Comparison of ENCODE assay signal across 13 cellular contexts in the genomic region with DNA sequence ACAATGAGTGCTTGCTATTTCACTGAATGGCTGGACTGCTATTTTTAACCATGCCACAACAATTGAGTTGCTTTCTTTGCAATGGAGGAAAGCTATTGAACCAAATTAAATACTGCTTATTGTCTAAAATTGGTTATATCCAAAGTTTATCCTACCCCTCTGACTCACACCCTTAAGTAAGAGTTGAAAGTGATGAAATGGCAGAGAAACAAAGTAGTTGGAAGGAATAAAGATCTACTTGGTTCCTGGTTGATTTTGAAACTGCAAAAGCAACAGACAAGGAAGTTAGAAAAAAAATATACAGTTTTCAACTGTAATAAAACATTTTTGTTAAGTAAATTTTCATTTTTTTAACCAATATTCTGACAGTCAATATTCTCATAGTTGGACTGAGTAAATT. TPM values are rescaled to one million over a fixed set of nuclear protein-coding genes. Genes with fewer than 3 reads are reported as not detected.
DNase-seq lines count a peak whose midpoint lies in the region; TF ChIP-seq lines count a peak whose summit lies in the region.
"Had no signal": no experiment of that assay in that cellular context is flagged by ENCODE, and none has a peak within 500 bp of the region (broad histone marks: within the 10 kb centered on the region; RNA-seq: fewer than 3 reads in every experiment).

No MANE protein-coding gene starts in this region.

- peaks cover 85% of the 10 kb centered on the region for H3K4me1 Mint-ChIP-seq in activated naive CD4-positive, alpha-beta T cell treated with anti-CD3 and anti-CD28 coated beads, Interleukin-2, amount 50 U/mL, for 24 hours
- peaks cover 15% of the 10 kb centered on the region for H3K4me1 Mint-ChIP-seq in activated naive CD4-positive, alpha-beta T cell treated with anti-CD3 and anti-CD28 coated beads, Interleukin-2, amount 10 ng/mL, durations not matched to agents 7 days and 5 days
- H3K4me1 Mint-ChIP-seq: neural progenitor cell had no signal

- no peak for TF ChIP-seq CTCF in fibroblast of the aortic adventitia (IDR thresholded peaks at IDR 0.05; ENCODE audit: insufficient read depth, low read length)

- no peak overlapping the region for H3K4me3 ChIP-seq in fibroblast of the aortic adventitia (ENCODE audit: low read depth, low read length)
- H3K4me3 ChIP-seq: HAP-1, neural progenitor cell, thoracic aorta had no signal

- no peaks in the 10 kb centered on the region for H3K9me3 Mint-ChIP-seq in activated naive CD4-positive, alpha-beta T cell treated with anti-CD3 and anti-CD28 coated beads, Interleukin-2, amount 50 U/mL, for 24 hours
- no peaks in the 10 kb centered on the region for H3K9me3 Mint-ChIP-seq in activated naive CD4-positive, alpha-beta T cell treated with anti-CD3 and anti-CD28 coated beads, Interleukin-2, amount 10 ng/mL, durations not matched to agents 7 days and 5 days

- peak overlapping the region; percentile 39 for H3K4me3 Mint-ChIP-seq in activated naive CD4-positive, alpha-beta T cell treated with anti-CD3 and anti-CD28 coated beads, Interleukin-2, amount 50 U/mL, for 24 hours
- H3K4me3 Mint-ChIP-seq in activated naive CD4-positive, alpha-beta T cell treated with anti-CD3 and anti-CD28 coated beads, Interleukin-2, amount 10 ng/mL, durations not matched to agents 7 days and 5 days: no peak overlapping the region
- H3K4me3 Mint-ChIP-seq: neural progenitor cell had no signal

- peak overlapping the region; percentile 76 for H3K27ac Mint-ChIP-seq in activated naive CD4-positive, alpha-beta T cell treated with anti-CD3 and anti-CD28 coated beads, Interleukin-2, amount 50 U/mL, for 24 hours
- no peak overlapping the region for H3K27ac Mint-ChIP-seq in activated naive CD4-positive, alpha-beta T cell treated with anti-CD3 and anti-CD28 coated beads, Interleukin-2, amount 10 ng/mL, durations not matched to agents 7 days and 5 days
- H3K27ac Mint-ChIP-seq: neural progenitor cell had no signal

- H3K27me3 Mint-ChIP-seq in activated naive CD4-positive, alpha-beta T cell treated with anti-CD3 and anti-CD28 coated beads, Interleukin-2, amount 50 U/mL, for 24 hours: no peaks in the 10 kb centered on the region
- H3K27me3 Mint-ChIP-seq in activated naive CD4-positive, alpha-beta T cell treated with anti-CD3 and anti-CD28 coated beads, Interleukin-2, amount 10 ng/mL, durations not matched to agents 7 days and 5 days: no peaks in the 10 kb centered on the region

- no peak for DNase-seq in activated naive CD4-positive, alpha-beta T cell treated with anti-CD3 and anti-CD28 coated beads, Interleukin-2, amount 10 ng/mL, durations not matched to agents 7 days and 5 days
- peak; percentile 81 for DNase-seq in SIG-M5 treated with dmso at 0.1 percent for 504 hours (lab: John Stamatoyannopoulos, UW; ENCODE audit: unreplicated experiment)
- DNase-seq in fibroblast of the aortic adventitia (ENCODE audit: low read depth): peak; percentile 93
- DNase-seq in stromal cell of bone marrow (ENCODE audit: low read depth): peak; percentile 70
- no peak for DNase-seq in NCI-H2029 treated with DMSO at 0.1 percent for 48 hours (lab: John Stamatoyannopoulos, UW)
- no peak for DNase-seq in COR-L47 (lab: John Stamatoyannopoulos, UW)
- DNase-seq in cerebellum (ENCODE audit: low spot score): no peak
- DNase-seq: NCI-H1436; stimulated activated CD4-positive, alpha-beta T cell treated with anti-CD3 and anti-CD28 coated beads, Interleukin-2, amount 100 ng/mL, for 48 hours had no signal

- CTCF ChIA-PET in activated naive CD4-positive, alpha-beta T cell treated with anti-CD3 and anti-CD28 coated beads, Interleukin-2, amount 10 ng/mL, durations not matched to agents 7 days and 5 days (lab: Charles Lee): interaction anchor here (0.7 kb wide), 1 partner anchor 10 kb away, joined by 3 read pairs; no protein-coding TSS in a partner anchor

- peaks cover 11% of the 10 kb centered on the region for H3K36me3 Mint-ChIP-seq in activated naive CD4-positive, alpha-beta T cell treated with anti-CD3 and anti-CD28 coated beads, Interleukin-2, amount 50 U/mL, for 24 hours
- H3K36me3 Mint-ChIP-seq in activated naive CD4-positive, alpha-beta T cell treated with anti-CD3 and anti-CD28 coated beads, Interleukin-2, amount 10 ng/mL, durations not matched to agents 7 days and 5 days: peaks cover 28% of the 10 kb centered on the region

RNA-seq across cellular contexts. Expression of gene EML4, which starts 47.6 kb away (rescaled TPM):
- total RNA-seq in fibroblast of the aortic adventitia (ENCODE audit: low replicate concordance) (49.9 and 50.9 TPM in 2 replicates), cerebellum (48.5 TPM)

Comparison
In these comparisons a context has a peak if more than half of its experiments do, and no peak if none do; other contexts are left out.
1. DNase-seq: peak in SIG-M5 treated with dmso at 0.1 percent for 504 hours (single experiment), fibroblast of the aortic adventitia (single experiment) and stromal cell of bone marrow (single experiment); none in activated naive CD4-positive, alpha-beta T cell treated with anti-CD3 and anti-CD28 coated beads, Interleukin-2, amount 10 ng/mL, durations not matched to agents 7 days and 5 days (single experiment), NCI-H2029 treated with DMSO at 0.1 percent for 48 hours (single experiment), COR-L47 (single experiment) and cerebellum (single experiment).